11 cellular contexts compared by ENCODE assay signal in genomic region chr11:67345247-67345948, GRCh38. TPM values are rescaled to one million over a fixed set of nuclear protein-coding genes. Genes with fewer than 3 reads are reported as not detected.
DNase-seq lines count a peak whose midpoint lies in the region; ATAC-seq, FAIRE-seq and TF ChIP-seq lines count a peak whose summit lies in the region.
"Had no signal": no experiment of that assay in that cellular context is flagged by ENCODE, and none has a peak within 500 bp of the region (broad histone marks: within the 10 kb centered on the region; RNA-seq: fewer than 3 reads in every experiment).

No MANE protein-coding gene starts in this region.

- no peak for TF ChIP-seq EP300 in suprapubic skin (IDR thresholded peaks at IDR 0.05)

- no peak overlapping the region for H3K4me3 Mint-ChIP-seq in activated CD4-positive, alpha-beta T cell treated with anti-CD3 and anti-CD28 coated beads for 36 hours
- no peak overlapping the region for H3K4me3 Mint-ChIP-seq in T-helper 17 cell
- H3K4me3 Mint-ChIP-seq: dendritic cell treated with granulocyte-macrophage colony-stimulating factor and Interleukin-4, amounts not matched to agents 40 ng/mL and 50 ng/mL, for 4 days had no signal

- no peaks in the 10 kb centered on the region for H3K79me2 ChIP-seq in keratinocyte (ENCODE audit: control insufficient read depth, insufficient read depth, low read length)

- intact Hi-C loops in activated CD4-positive, alpha-beta T cell treated with anti-CD3 and anti-CD28 coated beads for 36 hours (cut with DNase I, micrococcal nuclease): no loop called here

- dilution Hi-C loops in keratinocyte (cut with MboI; ENCODE audit: extremely low pct_ligation_motif_present, low sequenced_read_pairs): no loop called here

- H3K36me3 Mint-ChIP-seq in activated CD4-positive, alpha-beta T cell treated with anti-CD3 and anti-CD28 coated beads for 36 hours (ENCODE audit: low read depth): peaks cover 1% of the 10 kb centered on the region
- no peaks in the 10 kb centered on the region for H3K36me3 Mint-ChIP-seq in T-helper 17 cell (ENCODE audit: low read depth)

- TF ChIP-seq POLR2A in suprapubic skin (IDR thresholded peaks at IDR 0.05): no peak

- H3K36me3 ChIP-seq in keratinocyte (ENCODE audit: control insufficient read depth in 2 of 2, extremely low read depth in 1 of 2, insufficient read depth in 2 of 2, low read length in 2 of 2) (no peaks in the 10 kb centered on the region), suprapubic skin (no peaks in the 10 kb centered on the region)
- H3K36me3 ChIP-seq: HAP-1 had no signal

- H3K4me2 ChIP-seq in keratinocyte (ENCODE audit: control insufficient read depth, extremely low read depth, insufficient read depth, low read depth, low read length): peak overlapping the region; percentile 56

- H3K4me3 ChIP-seq in keratinocyte (ENCODE audit: control insufficient read depth in 2 of 3, extremely low read depth in 1 of 3, insufficient read depth in 2 of 3, low read depth in 1 of 3, low read length in 3 of 3): no peak overlapping the region
- H3K4me3 ChIP-seq in suprapubic skin: no peak overlapping the region
- H3K4me3 ChIP-seq: HAP-1 had no signal

- H3K27me3 ChIP-seq in keratinocyte (ENCODE audit: control insufficient read depth, extremely low read depth, insufficient read depth, low read length): no peaks in the 10 kb centered on the region
- H3K27me3 ChIP-seq in suprapubic skin: no peaks in the 10 kb centered on the region

- CTCF ChIA-PET in activated CD4-positive, alpha-beta T cell treated with anti-CD3 and anti-CD28 coated beads for 36 hours (lab: Charles Lee): interaction anchor here (0.6 to 5.3 kb wide), 37 partner anchors 9 to 1213 kb away, joined by 3 to 62 read pairs (median 4); partner anchors contain the start of genes CLCF1 and SSH3

- TF ChIP-seq CTCF in keratinocyte (optimal IDR thresholded peaks at IDR 0.05 in 1 of 3, IDR thresholded peaks at IDR 0.05 in 1 of 3, conservative IDR thresholded peaks at IDR 0.05 in 1 of 3; ENCODE audit: extremely low read depth in 1 of 3, insufficient read depth in 2 of 3, low read length in 3 of 3): no peak
- TF ChIP-seq CTCF in suprapubic skin (IDR thresholded peaks at IDR 0.05): no peak

- 61% methylated on average over 8 of the region's 8 CpGs for whole genome bisulfite sequencing in suprapubic skin

- FAIRE-seq in keratinocyte (lab: Jason Lieb, UNC): no peak

- no peaks in the 10 kb centered on the region for H3K9me3 ChIP-seq in T-helper 17 cell (ENCODE audit: control insufficient read depth, low read length, poor library complexity, severe bottlenecking)
- H3K9me3 ChIP-seq in keratinocyte (ENCODE audit: control insufficient read depth, low read depth, low read length): no peaks in the 10 kb centered on the region
- H3K9me3 ChIP-seq in suprapubic skin: no peaks in the 10 kb centered on the region
- H3K9me3 ChIP-seq: HAP-1 had no signal

- H3K9me1 ChIP-seq in keratinocyte (ENCODE audit: control insufficient read depth, extremely low read depth, insufficient read depth, low read length): peaks cover 3% of the 10 kb centered on the region

- peaks cover 3% of the 10 kb centered on the region for H3K9me3 Mint-ChIP-seq in activated CD4-positive, alpha-beta T cell treated with anti-CD3 and anti-CD28 coated beads for 36 hours (ENCODE audit: low read depth)
- H3K9me3 Mint-ChIP-seq: dendritic cell treated with granulocyte-macrophage colony-stimulating factor and Interleukin-4, amounts not matched to agents 40 ng/mL and 50 ng/mL, for 4 days had no signal

- H3K27ac Mint-ChIP-seq in activated CD4-positive, alpha-beta T cell treated with anti-CD3 and anti-CD28 coated beads for 36 hours: peak overlapping the region; percentile 89
- H3K27ac Mint-ChIP-seq in T-helper 17 cell: peak overlapping the region; percentile 65

- H4K20me1 ChIP-seq in keratinocyte (ENCODE audit: control insufficient read depth, extremely low read depth, insufficient read depth, low read length): no peaks in the 10 kb centered on the region

- H3K27ac ChIP-seq in keratinocyte (ENCODE audit: control insufficient read depth, insufficient read depth, low read length) (peak overlapping the region; percentile 71), suprapubic skin (peak overlapping the region; percentile 85)

- peak; percentile 67 for ATAC-seq in activated CD4-positive, alpha-beta T cell treated with anti-CD3 and anti-CD28 coated beads for 36 hours
- ATAC-seq in T-helper 17 cell (peak; percentile 62), GM18868 (IDR thresholded peaks at IDR 0.05; ENCODE audit: unreplicated experiment) (no peak)

- H3K4me1 ChIP-seq in keratinocyte (ENCODE audit: control insufficient read depth, extremely low read depth, insufficient read depth, low read length): peaks cover 20% of the 10 kb centered on the region
- peaks cover 25% of the 10 kb centered on the region for H3K4me1 ChIP-seq in suprapubic skin
- H3K4me1 ChIP-seq: HAP-1 had no signal

- peaks cover 52% of the 10 kb centered on the region for H3K4me1 Mint-ChIP-seq in activated CD4-positive, alpha-beta T cell treated with anti-CD3 and anti-CD28 coated beads for 36 hours
- H3K4me1 Mint-ChIP-seq in T-helper 17 cell: peaks cover 38% of the 10 kb centered on the region

- POLR2A ChIA-PET in activated CD4-positive, alpha-beta T cell treated with anti-CD3 and anti-CD28 coated beads for 36 hours (lab: Charles Lee): no interaction called here

- H3K27me3 Mint-ChIP-seq in activated CD4-positive, alpha-beta T cell treated with anti-CD3 and anti-CD28 coated beads for 36 hours: no peaks in the 10 kb centered on the region
- H3K27me3 Mint-ChIP-seq in T-helper 17 cell: no peaks in the 10 kb centered on the region
- H3K27me3 Mint-ChIP-seq: dendritic cell treated with granulocyte-macrophage colony-stimulating factor and Interleukin-4, amounts not matched to agents 40 ng/mL and 50 ng/mL, for 4 days had no signal

- H3K9ac ChIP-seq in keratinocyte (ENCODE audit: control insufficient read depth, extremely low read depth, insufficient read depth, low read length): peak overlapping the region; percentile 39

- H2AFZ ChIP-seq in keratinocyte (ENCODE audit: control insufficient read depth, low read length): no peak overlapping the region

- peak; percentile 39 for DNase-seq in activated CD4-positive, alpha-beta T cell treated with anti-CD3 and anti-CD28 coated beads for 36 hours
- DNase-seq in activated CD4-positive, alpha-beta T cell treated with anti-CD3 and anti-CD28 coated beads for 48 hours: no peak
- DNase-seq in T-helper 17 cell (no peak), keratinocyte (ENCODE audit: low read depth, low spot score) (no peak), suprapubic skin (ENCODE audit: low spot score in 2 of 2) (no peak)
- DNase-seq in stimulated activated CD4-positive, alpha-beta T cell treated with anti-CD3 and anti-CD28 coated beads, Interleukin-4, amount 100 ng/mL, for 4 hours: no peak
- no peak for DNase-seq in NK-92 treated with Interleukin-12 subunit alpha and Interleukin-12 subunit beta, amount 100 ng/mL, for 24 hours (lab: John Stamatoyannopoulos, UW)
- DNase-seq: GDM1 had no signal

RNA-seq across cellular contexts. Expression of gene POLD4, which starts 7.9 kb away (rescaled TPM):
- total RNA-seq in activated CD4-positive, alpha-beta T cell treated with anti-CD3 and anti-CD28 coated beads for 36 hours: 10 to 100 TPM; 31.3 to 37.5 TPM
- total RNA-seq in T-helper 17 cell (10 to 100 TPM; 45.9 to 61.0 TPM), suprapubic skin (10 to 100 TPM; 54.5 to 75.7 (median 65.0) TPM)
- polyA plus RNA-seq in keratinocyte: 35.7 to 60.9 TPM (median 43.3 TPM) in 3 replicates
- 6.0 TPM for polyA plus RNA-seq in keratinocyte (2011; ENCODE audit: low read depth)
- 46.0 and 102 TPM in 2 replicates for polyA plus RNA-seq in keratinocyte (2011; cell fraction: cytosol; rRNA removed)
- polyA plus RNA-seq in keratinocyte (2011; cell fraction: nucleus; rRNA removed): 62.8 and 80.0 TPM in 2 replicates
- 71.4 and 79.2 TPM in 2 replicates for polyA plus RNA-seq in keratinocyte (2012; ENCODE audit: low replicate concordance)
- polyA minus RNA-seq in keratinocyte: 8.5 to 13.1 TPM (median 9.6 TPM) in 3 replicates
- polyA minus RNA-seq in keratinocyte (2011; cell fraction: cytosol; rRNA and poly(A)+ RNA removed): 37.6 TPM
- 15.4 and 16.5 TPM in 2 replicates for polyA minus RNA-seq in keratinocyte (2011; cell fraction: nucleus; rRNA and poly(A)+ RNA removed)

RNA-seq across cellular contexts. Expression of gene CLCF1, which starts 28.0 kb away (rescaled TPM):
- under 1 TPM; 0.09 to 0.27 TPM for total RNA-seq in activated CD4-positive, alpha-beta T cell treated with anti-CD3 and anti-CD28 coated beads for 36 hours
- total RNA-seq in T-helper 17 cell (1 to 10 TPM; 7.3 to 7.5 TPM), suprapubic skin (1 to 10 TPM; 2.7 to 5.5 (median 4.0) TPM)
- polyA plus RNA-seq in keratinocyte: 2.2 to 4.9 TPM (median 2.7 TPM) in 3 replicates
- polyA plus RNA-seq in keratinocyte (2011; ENCODE audit: low read depth): 0.32 TPM
- polyA plus RNA-seq in keratinocyte (2011; cell fraction: cytosol; rRNA removed): 2.5 and 2.6 TPM in 2 replicates
- polyA plus RNA-seq in keratinocyte (2011; cell fraction: nucleus; rRNA removed): 9.3 and 10.6 TPM in 2 replicates
- 2.0 and 2.9 TPM in 2 replicates for polyA plus RNA-seq in keratinocyte (2012; ENCODE audit: low replicate concordance)
- polyA minus RNA-seq in keratinocyte: 2.9 to 3.3 TPM (median 3.1 TPM) in 3 replicates
- polyA minus RNA-seq in keratinocyte (2011; cell fraction: cytosol; rRNA and poly(A)+ RNA removed): 5.0 TPM
- polyA minus RNA-seq in keratinocyte (2011; cell fraction: nucleus; rRNA and poly(A)+ RNA removed): 2.3 and 2.4 TPM in 2 replicates

RNA-seq across cellular contexts. Expression of gene SSH3, which starts 42.1 kb away (rescaled TPM):
- total RNA-seq in activated CD4-positive, alpha-beta T cell treated with anti-CD3 and anti-CD28 coated beads for 36 hours: 10 to 100 TPM in 1 of 2 experiments, 1 to 10 TPM in 1; 6.0 to 11.1 TPM
- total RNA-seq in T-helper 17 cell (10 to 100 TPM; 12.8 to 17.8 TPM), suprapubic skin (100 to 1,000 TPM in 1 of 4 donors, 10 to 100 TPM in 3; 49.4 to 107 (median 63.9) TPM)
- 20.5 to 39.2 TPM (median 24.8 TPM) in 3 replicates for polyA plus RNA-seq in keratinocyte
- 11.2 TPM for polyA plus RNA-seq in keratinocyte (2011; ENCODE audit: low read depth)
- 12.1 and 25.9 TPM in 2 replicates for polyA plus RNA-seq in keratinocyte (2011; cell fraction: cytosol; rRNA removed)
- 55.6 and 73.3 TPM in 2 replicates for polyA plus RNA-seq in keratinocyte (2011; cell fraction: nucleus; rRNA removed)
- polyA plus RNA-seq in keratinocyte (2012; ENCODE audit: low replicate concordance): 42.9 and 52.4 TPM in 2 replicates
- 22.4 to 37.8 TPM (median 30.0 TPM) in 3 replicates for polyA minus RNA-seq in keratinocyte
- 49.9 TPM for polyA minus RNA-seq in keratinocyte (2011; cell fraction: cytosol; rRNA and poly(A)+ RNA removed)
- 29.0 and 32.8 TPM in 2 replicates for polyA minus RNA-seq in keratinocyte (2011; cell fraction: nucleus; rRNA and poly(A)+ RNA removed)

RNA-seq across cellular contexts. Expression of gene RAD9A, which starts 46.4 kb away (rescaled TPM):
- total RNA-seq in activated CD4-positive, alpha-beta T cell treated with anti-CD3 and anti-CD28 coated beads for 36 hours: 10 to 100 TPM; 28.8 to 30.0 TPM
- total RNA-seq in T-helper 17 cell: 10 to 100 TPM; 21.5 to 40.5 TPM
- 5.7 to 8.5 TPM (median 8.0 TPM) in 3 replicates for polyA plus RNA-seq in keratinocyte
- polyA plus RNA-seq in keratinocyte (2011; ENCODE audit: low read depth): 3.6 TPM
- 3.2 and 5.2 TPM in 2 replicates for polyA plus RNA-seq in keratinocyte (2011; cell fraction: cytosol; rRNA removed)
- 19.1 and 25.4 TPM in 2 replicates for polyA plus RNA-seq in keratinocyte (2011; cell fraction: nucleus; rRNA removed)
- 7.3 and 15.1 TPM in 2 replicates for polyA plus RNA-seq in keratinocyte (2012; ENCODE audit: low replicate concordance)
- polyA minus RNA-seq in keratinocyte: 2.9 to 5.4 TPM (median 4.6 TPM) in 3 replicates
- polyA minus RNA-seq in keratinocyte (2011; cell fraction: cytosol; rRNA and poly(A)+ RNA removed): 9.2 TPM
- 6.5 and 8.2 TPM in 2 replicates for polyA minus RNA-seq in keratinocyte (2011; cell fraction: nucleus; rRNA and poly(A)+ RNA removed)
- total RNA-seq in suprapubic skin: 10 to 100 TPM; 24.1 to 86.9 (median 28.5) TPM

RNA-seq across cellular contexts. Expression of gene PPP1CA, which starts 56.3 kb away (rescaled TPM):
- total RNA-seq in activated CD4-positive, alpha-beta T cell treated with anti-CD3 and anti-CD28 coated beads for 36 hours: 100 to 1,000 TPM; 199 to 227 TPM
- total RNA-seq in T-helper 17 cell: 100 to 1,000 TPM; 133 to 146 TPM
- 122 to 235 TPM (median 129 TPM) in 3 replicates for polyA plus RNA-seq in keratinocyte
- polyA plus RNA-seq in keratinocyte (2011; ENCODE audit: low read depth): 74.6 TPM
- polyA plus RNA-seq in keratinocyte (2011; cell fraction: cytosol; rRNA removed): 94.3 and 169 TPM in 2 replicates
- polyA plus RNA-seq in keratinocyte (2011; cell fraction: nucleus; rRNA removed): 65.5 and 68.2 TPM in 2 replicates
- 94.0 and 183 TPM in 2 replicates for polyA plus RNA-seq in keratinocyte (2012; ENCODE audit: low replicate concordance)
- polyA minus RNA-seq in keratinocyte: 120 to 247 TPM (median 124 TPM) in 3 replicates
- polyA minus RNA-seq in keratinocyte (2011; cell fraction: cytosol; rRNA and poly(A)+ RNA removed): 118 TPM
- polyA minus RNA-seq in keratinocyte (2011; cell fraction: nucleus; rRNA and poly(A)+ RNA removed): 28.2 and 28.8 TPM in 2 replicates
- 100 to 1,000 TPM in 3 of 4 donors, 10 to 100 TPM in 1; 75.6 to 158 (median 121) TPM for total RNA-seq in suprapubic skin
